Comparison of ENCODE assay signal across 8 cellular contexts in genomic region chr16:70737377-70738082, GRCh38. TPM values are rescaled to one million over a fixed set of nuclear protein-coding genes. Genes with fewer than 3 reads are reported as not detected.
A peak's percentile ranks its signal among the peaks of the same experiment; 100 is the strongest.
DNase-seq lines count a peak whose midpoint lies in the region; ATAC-seq and TF ChIP-seq lines count a peak whose summit lies in the region.

No MANE protein-coding gene starts in this region.

- H2AFZ ChIP-seq in KMS-11 (ENCODE audit: low read depth) = peak overlapping the region; percentile 28; the same call in 1 of the 2 replicates

- H3K4me3 Mint-ChIP-seq in activated T-cell treated with anti-CD3 and anti-CD28 coated beads, Interleukin-2, amount 50 U/mL, for 24 hours = peak overlapping the region; percentile 72
- H3K4me3 Mint-ChIP-seq in WTC11 = no peak overlapping the region

- H4K20me1 ChIP-seq in KMS-11 (ENCODE audit: insufficient read depth) = no peaks in the 10 kb centered on the region

- H3K9ac ChIP-seq in KMS-11 (peak overlapping the region; percentile 90), skeletal muscle satellite cell (ENCODE audit: low read depth, low read length) (peak overlapping the region; percentile 71)

- H3K4me1 ChIP-seq in KMS-11 (ENCODE audit: low read depth, poor library complexity, severe bottlenecking) = peaks cover 51% of the 10 kb centered on the region
- peaks cover 53% of the 10 kb centered on the region for H3K4me1 ChIP-seq in skeletal muscle satellite cell (ENCODE audit: control insufficient read depth, insufficient read depth, low read length)

- H3K27ac Mint-ChIP-seq in activated T-cell treated with anti-CD3 and anti-CD28 coated beads, Interleukin-2, amount 50 U/mL, for 24 hours = peak overlapping the region; percentile 97
- H3K27ac Mint-ChIP-seq in WTC11 = no peak overlapping the region; the same call in 1 of the 2 replicates

- POLR2A ChIA-PET in BJ (lab: Charles Lee) (interaction anchor here (0.6 to 2.9 kb wide), 6 partner anchors 9 to 45 kb away, joined by 3 to 13 read pairs (median 4); no protein-coding TSS in a partner anchor), WTC11 (lab: Charles Lee) (interaction anchor here (1.0 to 1.4 kb wide), 2 partner anchors 9 to 13 kb away, joined by 3 read pairs; no protein-coding TSS in a partner anchor)

- TF ChIP-seq CTCF in BJ (IDR thresholded peaks at IDR 0.05; ENCODE audit: insufficient read depth, low read depth, low read length) (no peak), KMS-11 (conservative IDR thresholded peaks at IDR 0.05; ENCODE audit: low read depth, low read length) (no peak), fibroblast of pulmonary artery (IDR thresholded peaks at IDR 0.05; ENCODE audit: low read length, missing control alignments) (no peak), WTC11 (IDR thresholded peaks at IDR 0.05) (no peak)

- peaks cover 56% of the 10 kb centered on the region for H3K36me3 Mint-ChIP-seq in activated T-cell treated with anti-CD3 and anti-CD28 coated beads, Interleukin-2, amount 50 U/mL, for 24 hours (ENCODE audit: low read depth)
- peaks cover 1% of the 10 kb centered on the region for H3K36me3 Mint-ChIP-seq in WTC11

- peaks cover 63% of the 10 kb centered on the region for H3K4me1 Mint-ChIP-seq in activated T-cell treated with anti-CD3 and anti-CD28 coated beads, Interleukin-2, amount 50 U/mL, for 24 hours (ENCODE audit: low read depth)
- peaks cover 21% of the 10 kb centered on the region for H3K4me1 Mint-ChIP-seq in WTC11

- H3K4me3 ChIP-seq in BJ (ENCODE audit: low read depth, low read length) (no peak overlapping the region), KMS-11 (IDR thresholded peaks at IDR 0.05; ENCODE audit: insufficient read depth, low read depth, low read length) (no peak overlapping the region), fibroblast of pulmonary artery (replicated peaks; ENCODE audit: low read depth, low read length) (no peak overlapping the region), skeletal muscle satellite cell (ENCODE audit: low read length) (no peak overlapping the region)

- H3K27me3 Mint-ChIP-seq in activated T-cell treated with anti-CD3 and anti-CD28 coated beads, Interleukin-2, amount 50 U/mL, for 24 hours = no peaks in the 10 kb centered on the region
- no peaks in the 10 kb centered on the region for H3K27me3 Mint-ChIP-seq in WTC11 (ENCODE audit: low read depth)

- ATAC-seq in GM21367 (IDR thresholded peaks at IDR 0.05; ENCODE audit: unreplicated experiment) (peak; percentile 87), WTC11 (no peak)

- H3K27me3 ChIP-seq in BJ (ENCODE audit: control insufficient read depth, insufficient read depth, low read length) (no peaks in the 10 kb centered on the region), KMS-11 (ENCODE audit: insufficient read depth, low read depth) (no peaks in the 10 kb centered on the region), skeletal muscle satellite cell (ENCODE audit: control insufficient read depth, insufficient read depth, low read length) (no peaks in the 10 kb centered on the region)

- CTCF ChIA-PET in BJ (lab: Yijun Ruan, JAX) (interaction anchor here (0.7 to 3.1 kb wide), 20 partner anchors 12 to 76 kb away, joined by 3 to 32 read pairs (median 12); partner anchors contain the start of gene MTSS2), WTC11 (lab: Charles Lee) (interaction anchor here (0.6 to 3.0 kb wide), 28 partner anchors 7 to 84 kb away, joined by 3 to 91 read pairs (median 6); partner anchors contain the start of gene MTSS2)

- H3K9me3 ChIP-seq in skeletal muscle satellite cell (replicated peaks; ENCODE audit: low read length) = no peaks in the 10 kb centered on the region

- H3K36me3 ChIP-seq in BJ (ENCODE audit: control insufficient read depth, insufficient read depth, low read length) (peaks cover 3% of the 10 kb centered on the region; the same call in 1 of the 2 replicates), KMS-11 (ENCODE audit: insufficient read depth) (no peaks in the 10 kb centered on the region), skeletal muscle satellite cell (ENCODE audit: insufficient read depth, low read length) (peaks cover 19% of the 10 kb centered on the region)

- peak overlapping the region; percentile 100 for H3K27ac ChIP-seq in KMS-11

- H3K4me2 ChIP-seq in KMS-11 (peak overlapping the region; percentile 99), skeletal muscle satellite cell (ENCODE audit: low read length) (peak overlapping the region; percentile 40)

- DNase-seq in BJ (ENCODE audit: low read depth) (peak; percentile 97), fibroblast of pulmonary artery (ENCODE audit: low read depth) (peak; percentile 73), WTC11 (ENCODE audit: low spot score) (no peak), DMS79 (lab: John Stamatoyannopoulos, UW) (no peak)
- peak; percentile 82 for DNase-seq in activated T-cell treated with anti-CD3 and anti-CD28 coated beads, Interleukin-2, amount 50 U/mL, for 24 hours

- no peaks in the 10 kb centered on the region for H3K9me3 Mint-ChIP-seq in activated T-cell treated with anti-CD3 and anti-CD28 coated beads, Interleukin-2, amount 50 U/mL, for 24 hours
- H3K9me3 Mint-ChIP-seq in WTC11 = no peaks in the 10 kb centered on the region

- no peaks in the 10 kb centered on the region for H3K79me2 ChIP-seq in KMS-11 (ENCODE audit: insufficient read depth, low read depth)

TF ChIP-seq in WTC11, 78 proteins besides CTCF, POLR2A, EP300 and RAD21:
- TF ChIP-seq ZNF671 (CRISPR knock-in tag; IDR thresholded peaks at IDR 0.05) (no peak), ATF2 (CRISPR knock-in tag; IDR thresholded peaks at IDR 0.05; ENCODE audit: borderline replicate concordance, low read depth) (no peak), ZBTB43 (CRISPR knock-in tag; IDR thresholded peaks at IDR 0.05) (no peak), GRHL2 (CRISPR knock-in tag; IDR thresholded peaks at IDR 0.05; ENCODE audit: insufficient replicate concordance, severe bottlenecking) (no peak), NR1H2 (CRISPR knock-in tag; IDR thresholded peaks at IDR 0.05) (no peak), MYBL2 (CRISPR knock-in tag; IDR thresholded peaks at IDR 0.05) (no peak), ETV6 (CRISPR knock-in tag; IDR thresholded peaks at IDR 0.05) (no peak)
- TF ChIP-seq, protein P1, sequence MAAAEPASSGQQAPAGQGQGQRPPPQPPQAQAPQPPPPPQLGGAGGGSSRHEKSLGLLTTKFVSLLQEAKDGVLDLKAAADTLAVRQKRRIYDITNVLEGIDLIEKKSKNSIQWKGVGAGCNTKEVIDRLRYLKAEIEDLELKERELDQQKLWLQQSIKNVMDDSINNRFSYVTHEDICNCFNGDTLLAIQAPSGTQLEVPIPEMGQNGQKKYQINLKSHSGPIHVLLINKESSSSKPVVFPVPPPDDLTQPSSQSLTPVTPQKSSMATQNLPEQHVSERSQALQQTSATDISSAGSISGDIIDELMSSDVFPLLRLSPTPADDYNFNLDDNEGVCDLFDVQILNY (CRISPR knock-in tag; IDR thresholded peaks at IDR 0.05) = no peak
- TF ChIP-seq, protein P2, sequence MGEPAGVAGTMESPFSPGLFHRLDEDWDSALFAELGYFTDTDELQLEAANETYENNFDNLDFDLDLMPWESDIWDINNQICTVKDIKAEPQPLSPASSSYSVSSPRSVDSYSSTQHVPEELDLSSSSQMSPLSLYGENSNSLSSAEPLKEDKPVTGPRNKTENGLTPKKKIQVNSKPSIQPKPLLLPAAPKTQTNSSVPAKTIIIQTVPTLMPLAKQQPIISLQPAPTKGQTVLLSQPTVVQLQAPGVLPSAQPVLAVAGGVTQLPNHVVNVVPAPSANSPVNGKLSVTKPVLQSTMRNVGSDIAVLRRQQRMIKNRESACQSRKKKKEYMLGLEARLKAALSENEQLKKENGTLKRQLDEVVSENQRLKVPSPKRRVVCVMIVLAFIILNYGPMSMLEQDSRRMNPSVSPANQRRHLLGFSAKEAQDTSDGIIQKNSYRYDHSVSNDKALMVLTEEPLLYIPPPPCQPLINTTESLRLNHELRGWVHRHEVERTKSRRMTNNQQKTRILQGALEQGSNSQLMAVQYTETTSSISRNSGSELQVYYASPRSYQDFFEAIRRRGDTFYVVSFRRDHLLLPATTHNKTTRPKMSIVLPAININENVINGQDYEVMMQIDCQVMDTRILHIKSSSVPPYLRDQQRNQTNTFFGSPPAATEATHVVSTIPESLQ (CRISPR knock-in tag; IDR thresholded peaks at IDR 0.05) = no peak
- TF ChIP-seq, protein P3, sequence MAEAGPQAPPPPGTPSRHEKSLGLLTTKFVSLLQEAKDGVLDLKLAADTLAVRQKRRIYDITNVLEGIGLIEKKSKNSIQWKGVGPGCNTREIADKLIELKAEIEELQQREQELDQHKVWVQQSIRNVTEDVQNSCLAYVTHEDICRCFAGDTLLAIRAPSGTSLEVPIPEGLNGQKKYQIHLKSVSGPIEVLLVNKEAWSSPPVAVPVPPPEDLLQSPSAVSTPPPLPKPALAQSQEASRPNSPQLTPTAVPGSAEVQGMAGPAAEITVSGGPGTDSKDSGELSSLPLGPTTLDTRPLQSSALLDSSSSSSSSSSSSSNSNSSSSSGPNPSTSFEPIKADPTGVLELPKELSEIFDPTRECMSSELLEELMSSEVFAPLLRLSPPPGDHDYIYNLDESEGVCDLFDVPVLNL (CRISPR knock-in tag; IDR thresholded peaks at IDR 0.05; ENCODE audit: borderline replicate concordance, low read depth) = no peak

RNA-seq across cellular contexts. Expression of gene MTSS2, which starts 51.7 kb away (rescaled TPM):
- 86.4 and 170 TPM in 2 replicates for polyA plus RNA-seq in BJ (2011; rRNA removed)
- 95.7 and 103 TPM in 2 replicates for polyA minus RNA-seq in BJ (2011; rRNA and poly(A)+ RNA removed)
- 17.0 and 25.6 TPM in 2 replicates for total RNA-seq in skeletal muscle satellite cell (2012; rRNA removed)
- 28.3 to 34.9 TPM (median 31.2 TPM) in 3 replicates for total RNA-seq in WTC11 (2021)

Comparison
In these comparisons a context has a peak if more than half of its experiments do, and no peak if none do; other contexts are left out.
1. DNase-seq: peak in BJ (single experiment), activated T-cell treated with anti-CD3 and anti-CD28 coated beads, Interleukin-2, amount 50 U/mL, for 24 hours (single experiment) and fibroblast of pulmonary artery (single experiment); none in WTC11 (single experiment) and DMS79 (single experiment).